ENCODE assay signal across 10 cellular contexts in genomic region chr19:778910-779653, GRCh38. TPM values are rescaled to one million over a fixed set of nuclear protein-coding genes. Genes with fewer than 3 reads are reported as not detected.
DNase-seq lines count a peak whose midpoint lies in the region; ATAC-seq and TF ChIP-seq lines count a peak whose summit lies in the region.
"Had no signal": no experiment of that assay in that cellular context is flagged by ENCODE, and none has a peak within 500 bp of the region (broad histone marks: within the 10 kb centered on the region; RNA-seq: fewer than 3 reads in every experiment).

No MANE protein-coding gene starts in this region.

- H3K27ac ChIP-seq in liver (ENCODE audit: low read depth in 1 of 2, low read length in 2 of 2) (peak overlapping the region; percentile 31 to 64), urinary bladder (ENCODE audit: low read depth) (peak overlapping the region; percentile 67)

- peaks cover 0 to 3% (median 0%) of the 10 kb centered on the region in 4 donors for H3K27me3 ChIP-seq in liver (ENCODE audit: control insufficient read depth in 4 of 4, insufficient read depth in 4 of 4, low read length in 3 of 4)

- H3K36me3 ChIP-seq in liver (ENCODE audit: control insufficient read depth in 4 of 4, insufficient read depth in 3 of 4, low read depth in 1 of 4, low read length in 3 of 4), result no peaks in the 10 kb centered on the region
- H3K36me3 ChIP-seq in urinary bladder (ENCODE audit: insufficient read depth), result no peaks in the 10 kb centered on the region

- H3K4me1 ChIP-seq in liver (ENCODE audit: control insufficient read depth in 4 of 4, insufficient read depth in 4 of 4, low read length in 3 of 4) (peaks cover 0 to 4% (median 0%) of the 10 kb centered on the region in 4 donors), urinary bladder (ENCODE audit: insufficient read depth) (peaks cover 2% of the 10 kb centered on the region)

- H3K9ac ChIP-seq in liver (ENCODE audit: low read depth in 1 of 2, low read length in 2 of 2), result no peak overlapping the region

- no peak for TF ChIP-seq CTCF in choroid plexus epithelial cell (conservative IDR thresholded peaks at IDR 0.05; ENCODE audit: low read depth, low read length)
- no peak for TF ChIP-seq CTCF in liver (IDR thresholded peaks at IDR 0.05; ENCODE audit: low read depth, low read length, missing input control)

- peak in 1 of 2 donors; percentile 6 for TF ChIP-seq RAD21 in liver (IDR thresholded peaks at IDR 0.05)

- WGBS in liver, result 53% methylated on average over 36 of the region's 36 CpGs
- 36% methylated on average over 36 of the region's 36 CpGs for WGBS in urinary bladder

- no peak for ATAC-seq in GM21528 (IDR thresholded peaks at IDR 0.05; ENCODE audit: low FRiP score, unreplicated experiment)

- H3K4me3 ChIP-seq in choroid plexus epithelial cell (ENCODE audit: low read depth, low read length), result no peak overlapping the region
- H3K4me3 ChIP-seq in liver (ENCODE audit: low read depth in 1 of 3, low read length in 3 of 3), result no peak overlapping the region
- no peak overlapping the region for H3K4me3 ChIP-seq in urinary bladder (ENCODE audit: low read depth, low read length)

- H3K9me3 ChIP-seq in liver (ENCODE audit: control insufficient read depth in 4 of 4, low read length in 3 of 4), result no peaks in the 10 kb centered on the region

- DNase-seq in NCI-H1417 (lab: John Stamatoyannopoulos, UW) (peak in 2 of 3 experiments; percentile 58 to 59), NCI-H1417 treated with DMSO at 0.1 percent for 48 hours (lab: John Stamatoyannopoulos, UW) (no peak), choroid plexus epithelial cell (ENCODE audit: low read depth) (peak; percentile 96), occipital lobe (lab: John Stamatoyannopoulos, UW) (no peak), nucleus accumbens (lab: John Stamatoyannopoulos, UW) (no peak)
- DNase-seq: activated naive CD4-positive, alpha-beta T cell; AML-193 had no signal

TF ChIP-seq in liver, 16 proteins besides CTCF, POLR2A, EP300 and RAD21:
- TF ChIP-seq, protein P1, sequence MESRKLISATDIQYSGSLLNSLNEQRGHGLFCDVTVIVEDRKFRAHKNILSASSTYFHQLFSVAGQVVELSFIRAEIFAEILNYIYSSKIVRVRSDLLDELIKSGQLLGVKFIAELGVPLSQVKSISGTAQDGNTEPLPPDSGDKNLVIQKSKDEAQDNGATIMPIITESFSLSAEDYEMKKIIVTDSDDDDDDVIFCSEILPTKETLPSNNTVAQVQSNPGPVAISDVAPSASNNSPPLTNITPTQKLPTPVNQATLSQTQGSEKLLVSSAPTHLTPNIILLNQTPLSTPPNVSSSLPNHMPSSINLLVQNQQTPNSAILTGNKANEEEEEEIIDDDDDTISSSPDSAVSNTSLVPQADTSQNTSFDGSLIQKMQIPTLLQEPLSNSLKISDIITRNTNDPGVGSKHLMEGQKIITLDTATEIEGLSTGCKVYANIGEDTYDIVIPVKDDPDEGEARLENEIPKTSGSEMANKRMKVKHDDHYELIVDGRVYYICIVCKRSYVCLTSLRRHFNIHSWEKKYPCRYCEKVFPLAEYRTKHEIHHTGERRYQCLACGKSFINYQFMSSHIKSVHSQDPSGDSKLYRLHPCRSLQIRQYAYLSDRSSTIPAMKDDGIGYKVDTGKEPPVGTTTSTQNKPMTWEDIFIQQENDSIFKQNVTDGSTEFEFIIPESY (IDR thresholded peaks at IDR 0.05), result no peak
- TF ChIP-seq ATF3 (IDR thresholded peaks at IDR 0.05) (no peak), NR2F2 (IDR thresholded peaks at IDR 0.05) (peak; percentile 31), HNF4A (conservative IDR thresholded peaks at IDR 0.05) (peak in 1 of 2 donors; percentile 4), MAX (IDR thresholded peaks at IDR 0.05) (peak; percentile 81), RXRA (IDR thresholded peaks at IDR 0.05) (peak; percentile 19 to 42)
TF ChIP-seq in liver: peak in this region for 4.

RNA-seq across cellular contexts. Expression of gene PTBP1, which starts 18.2 kb away (rescaled TPM):
- 100 to 1,000 TPM in 1 of 2 donors, 10 to 100 TPM in 1; 98.1 to 147 TPM for total RNA-seq in liver
- 10 to 100 TPM; 72.9 to 76.5 TPM for polyA plus RNA-seq in liver
- 104 TPM for total RNA-seq in urinary bladder
- polyA plus RNA-seq in urinary bladder, result 108 TPM
- 33.5 TPM for total RNA-seq in occipital lobe

RNA-seq across cellular contexts. Expression of gene MISP, which starts 28.2 kb away (rescaled TPM):
- total RNA-seq in liver, result under 1 TPM in 1 of 2 donors, not detected in 1; 0.08 TPM
- under 1 TPM in 1 of 2 donors, not detected in 1; 0.05 TPM for polyA plus RNA-seq in liver
- 1.4 TPM for total RNA-seq in urinary bladder
- 0.91 TPM for polyA plus RNA-seq in urinary bladder
- not detected for total RNA-seq in occipital lobe

RNA-seq across cellular contexts. Expression of gene PLPPR3, which starts 42.7 kb away (rescaled TPM):
- total RNA-seq in liver, result 1 to 10 TPM in 1 of 2 donors, not detected in 1; 3.1 TPM
- not detected for polyA plus RNA-seq in liver
- 2.1 TPM for total RNA-seq in urinary bladder
- 0.03 TPM for polyA plus RNA-seq in urinary bladder
- 99.5 TPM for total RNA-seq in occipital lobe

RNA-seq across cellular contexts. Expression of gene AZU1, which starts 48.6 kb away (rescaled TPM):
- total RNA-seq in liver (10 to 100 TPM in 1 of 2 donors, under 1 TPM in 1; 0.08 to 20.2 TPM), urinary bladder (not detected), occipital lobe (0.31 TPM)
- polyA plus RNA-seq in liver (1 to 10 TPM in 1 of 2 donors, under 1 TPM in 1; 0.24 to 1.8 TPM), urinary bladder (0.15 TPM)

Comparison
In these comparisons a context has a peak if more than half of its experiments do, and no peak if none do; other contexts are left out.
1. DNase-seq: peak in NCI-H1417 (2 of 3) and choroid plexus epithelial cell (single experiment); none in NCI-H1417 treated with DMSO at 0.1 percent for 48 hours (single experiment), occipital lobe (single experiment) and nucleus accumbens (0 of 56).
2. RNA of gene PLPPR3, which starts 42.7 kb away (total RNA-seq): 99.5 TPM in occipital lobe (single experiment); 3.1 TPM in liver and 2.1 TPM in urinary bladder (single experiment); every median in the first group is over 10 times any median in the second.